ENCODE assay signal across 5 cellular contexts in genomic region chrX:153017174-153017573, GRCh38. TPM values are rescaled to one million over a fixed set of nuclear protein-coding genes. Genes with fewer than 3 reads are reported as not detected.
"Had no signal": no experiment of that assay in that cellular context is flagged by ENCODE, and none has a peak within 500 bp of the region (broad histone marks: within the 10 kb centered on the region; RNA-seq: fewer than 3 reads in every experiment).

No MANE protein-coding gene starts in this region.

RNA-seq across cellular contexts. Expression of gene PNMA5, which starts 23.3 kb away (rescaled TPM):
- total RNA-seq: GM23248, H4, H7, H9, HFFc6 had no signal
- polyA plus RNA-seq: GM23248 had no signal

RNA-seq across cellular contexts. Expression of gene PNMA3, which starts 39.1 kb away (rescaled TPM):
- total RNA-seq: GM23248, HFFc6 had no signal
- polyA plus RNA-seq: GM23248 had no signal
